In the genomic region with DNA sequence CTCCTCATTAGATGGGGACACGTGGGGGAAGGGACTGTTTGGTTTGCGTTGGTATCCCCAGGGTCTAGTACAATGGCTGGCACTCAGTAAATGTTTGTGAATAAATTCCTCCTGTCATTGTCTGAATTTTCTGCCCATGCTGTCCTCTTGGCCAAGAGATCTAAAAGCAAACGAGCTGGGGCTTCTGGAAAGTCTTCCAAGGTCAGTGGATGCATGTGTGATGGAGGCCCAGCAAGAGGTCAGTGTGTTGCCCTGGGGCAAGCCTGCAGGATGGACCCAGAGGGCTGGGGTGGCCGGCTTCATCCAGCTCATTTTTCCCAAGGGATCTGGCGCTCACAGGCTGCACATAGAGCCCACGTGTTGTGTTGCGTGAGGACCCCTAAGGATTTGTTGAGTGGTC, we compare ENCODE assay signal across 11 cellular contexts. TPM values are rescaled to one million over a fixed set of nuclear protein-coding genes. Genes with fewer than 3 reads are reported as not detected.
DNase-seq lines count a peak whose midpoint lies in the region; ATAC-seq and TF ChIP-seq lines count a peak whose summit lies in the region.
"Had no signal": no experiment of that assay in that cellular context is flagged by ENCODE, and none has a peak within 500 bp of the region (broad histone marks: within the 10 kb centered on the region; RNA-seq: fewer than 3 reads in every experiment).

No MANE protein-coding gene starts in this region.

- peak overlapping the region; percentile 97 for H3K27ac ChIP-seq in lower lobe of right lung
- H3K27ac ChIP-seq: 22Rv1 had no signal

- H3K27me3 ChIP-seq in lower lobe of right lung (ENCODE audit: low read depth): no peaks in the 10 kb centered on the region

- intact Hi-C loops in lower lobe of right lung (cut with DNase I): no loop called here

- TF ChIP-seq CTCF in lower lobe of right lung (IDR thresholded peaks at IDR 0.05): no peak

- H3K4me1 Mint-ChIP-seq in activated T-helper 17 cell treated with anti-CD3 and anti-CD28 coated beads, Interleukin-2, amount 50 U/mL, for 72 hours: peaks cover 24% of the 10 kb centered on the region
- peaks cover 61% of the 10 kb centered on the region for H3K4me1 Mint-ChIP-seq in stimulated activated memory B cell treated with anti-CD40 and anti-IgM and Interleukin-4, amounts not matched to agents 10 μg/mL and 1 μg/mL and 100 μg/mL, for 72 hours

- no peak for ATAC-seq in activated T-helper 17 cell treated with anti-CD3 and anti-CD28 coated beads, Interleukin-2, amount 50 U/mL, for 72 hours (replicated peaks)
- no peak for ATAC-seq in lower lobe of right lung
- no peak for ATAC-seq in stimulated activated memory B cell treated with anti-CD40 and anti-IgM and Interleukin-4, amounts not matched to agents 10 μg/mL and 1 μg/mL and 100 μg/mL, for 72 hours
- ATAC-seq in HG02571 (IDR thresholded peaks at IDR 0.05; ENCODE audit: unreplicated experiment): no peak
- ATAC-seq: activated CD4-positive, CD25-positive, alpha-beta regulatory T cell treated with anti-CD3 and anti-CD28 coated beads, Interleukin-2, amount 50 U/mL, for 24 hours had no signal

- no peaks in the 10 kb centered on the region for H3K9me3 Mint-ChIP-seq in activated T-helper 17 cell treated with anti-CD3 and anti-CD28 coated beads, Interleukin-2, amount 50 U/mL, for 72 hours
- H3K9me3 Mint-ChIP-seq in stimulated activated memory B cell treated with anti-CD40 and anti-IgM and Interleukin-4, amounts not matched to agents 10 μg/mL and 1 μg/mL and 100 μg/mL, for 72 hours: no peaks in the 10 kb centered on the region

- H3K36me3 ChIP-seq in lower lobe of right lung: no peaks in the 10 kb centered on the region

- H3K36me3 Mint-ChIP-seq in activated T-helper 17 cell treated with anti-CD3 and anti-CD28 coated beads, Interleukin-2, amount 50 U/mL, for 72 hours (ENCODE audit: low read depth): no peaks in the 10 kb centered on the region
- no peaks in the 10 kb centered on the region for H3K36me3 Mint-ChIP-seq in stimulated activated memory B cell treated with anti-CD40 and anti-IgM and Interleukin-4, amounts not matched to agents 10 μg/mL and 1 μg/mL and 100 μg/mL, for 72 hours

- H3K9me3 ChIP-seq in lower lobe of right lung: no peaks in the 10 kb centered on the region

- H3K4me3 Mint-ChIP-seq in activated T-helper 17 cell treated with anti-CD3 and anti-CD28 coated beads, Interleukin-2, amount 50 U/mL, for 72 hours: peak overlapping the region; percentile 87
- H3K4me3 Mint-ChIP-seq in stimulated activated memory B cell treated with anti-CD40 and anti-IgM and Interleukin-4, amounts not matched to agents 10 μg/mL and 1 μg/mL and 100 μg/mL, for 72 hours: no peak overlapping the region

- peak overlapping the region; percentile 66 for H3K27ac Mint-ChIP-seq in activated T-helper 17 cell treated with anti-CD3 and anti-CD28 coated beads, Interleukin-2, amount 50 U/mL, for 72 hours
- peak overlapping the region; percentile 94 for H3K27ac Mint-ChIP-seq in stimulated activated memory B cell treated with anti-CD40 and anti-IgM and Interleukin-4, amounts not matched to agents 10 μg/mL and 1 μg/mL and 100 μg/mL, for 72 hours

- H3K4me1 ChIP-seq in lower lobe of right lung: peaks cover 61% of the 10 kb centered on the region

- no peaks in the 10 kb centered on the region for H3K27me3 Mint-ChIP-seq in activated T-helper 17 cell treated with anti-CD3 and anti-CD28 coated beads, Interleukin-2, amount 50 U/mL, for 72 hours
- no peaks in the 10 kb centered on the region for H3K27me3 Mint-ChIP-seq in stimulated activated memory B cell treated with anti-CD40 and anti-IgM and Interleukin-4, amounts not matched to agents 10 μg/mL and 1 μg/mL and 100 μg/mL, for 72 hours

- H3K4me3 ChIP-seq in lower lobe of right lung: peak overlapping the region; percentile 75

- DNase-seq in DMS53 (lab: John Stamatoyannopoulos, UW): peak; percentile 52
- no peak for DNase-seq in DMS53 treated with DMSO at 0.1 percent for 48 hours (lab: John Stamatoyannopoulos, UW; ENCODE audit: unreplicated experiment)
- DNase-seq in lower lobe of right lung: no peak
- DNase-seq in NOMO-1 treated with dmso at 0.1 percent for 144 hours (lab: John Stamatoyannopoulos, UW; ENCODE audit: unreplicated experiment): no peak
- no peak for DNase-seq in NCI-H2227 treated with DMSO at 0.1 percent for 48 hours (lab: John Stamatoyannopoulos, UW)
- DNase-seq: NCI-H1417 had no signal

RNA-seq across cellular contexts. Expression of a gene that starts 30.0 kb away (rescaled TPM):
- 10 to 100 TPM; 53.4 to 62.2 TPM for total RNA-seq in activated T-helper 17 cell treated with anti-CD3 and anti-CD28 coated beads, Interleukin-2, amount 50 U/mL, for 72 hours
- total RNA-seq in lower lobe of right lung: 118 TPM
